Comparison of ENCODE assay signal across 8 cellular contexts in genomic region chr4:4289930-4290850, GRCh38. TPM values are rescaled to one million over a fixed set of nuclear protein-coding genes. Genes with fewer than 3 reads are reported as not detected.
A peak's percentile ranks its signal among the peaks of the same experiment; 100 is the strongest.
DNase-seq lines count a peak whose midpoint lies in the region; ATAC-seq and TF ChIP-seq lines count a peak whose summit lies in the region.

TSS of gene LYAR (minus strand) at chr4:4290154. CDS start at chr4:4283742, 6,412 bp downstream.
TSS of gene ZBTB49 (plus strand) at chr4:4290251. CDS start at chr4:4299946, 9,695 bp downstream.

- H3K9me3 Mint-ChIP-seq in activated naive CD8-positive, alpha-beta T cell (ENCODE audit: low read depth) = no peaks in the 10 kb centered on the region

- POLR2A ChIA-PET in HEK293T (lab: Yijun Ruan, JAX) = interaction anchor here (0.6 to 1.4 kb wide), 8 partner anchors 10 to 48 kb away, joined by 3 to 6 read pairs (median 4); partner anchors contain the start of gene TMEM128

- peak within 1 kb of the TSS; percentile 95 for H3K4me3 Mint-ChIP-seq in activated naive CD8-positive, alpha-beta T cell

- DNase-seq in HEK293T (ENCODE audit: extremely low spot score) (peak; percentile 98), MV-4-11 (lab: John Stamatoyannopoulos, UW) (peak; percentile 83), head of caudate nucleus (peak; percentile 84 to 97 (median 94)), osteoblast (ENCODE audit: insufficient read length, low spot score, missing footprints) (peak; percentile 98), thoracic aorta (ENCODE audit: low spot score) (peak; percentile 62)

- CTCF ChIA-PET in HEK293T (lab: Yijun Ruan, JAX) = no interaction called here

- peak within 1 kb of the TSS; percentile 86 for H3K4me2 ChIP-seq in osteoblast (ENCODE audit: insufficient read depth, low read length)

- peaks cover 87% of the 10 kb centered on the region for H3K79me2 ChIP-seq in osteoblast (ENCODE audit: insufficient read depth, low read length)

- peak within 1 kb of the TSS; percentile 65 for H3K27ac ChIP-seq in osteoblast (ENCODE audit: low read depth, low read length)
- peak within 1 kb of the TSS; percentile 57 to 66 for H3K27ac ChIP-seq in thoracic aorta

- peak within 1 kb of the TSS; percentile 81 for H3K27ac Mint-ChIP-seq in activated naive CD8-positive, alpha-beta T cell

- no peak for TF ChIP-seq CTCF in osteoblast (IDR thresholded peaks at IDR 0.05; ENCODE audit: extremely low read depth, low read depth, low read length)
- no peak for TF ChIP-seq CTCF in thoracic aorta (IDR thresholded peaks at IDR 0.05)

- peaks cover 18% of the 10 kb centered on the region for H3K4me1 ChIP-seq in osteoblast (ENCODE audit: insufficient read depth, low read length)
- peaks cover 17 to 22% of the 10 kb centered on the region in 2 donors for H3K4me1 ChIP-seq in thoracic aorta (ENCODE audit: control insufficient read depth in 1 of 2, low read depth in 2 of 2)

- H3K36me3 ChIP-seq in osteoblast (ENCODE audit: insufficient read depth, low read length) = peaks cover 8% of the 10 kb centered on the region
- peaks cover under 1% of the 10 kb centered on the region for H3K36me3 ChIP-seq in thoracic aorta

- H3K27me3 ChIP-seq in osteoblast (ENCODE audit: insufficient read depth, low read length) (no peaks in the 10 kb centered on the region), thoracic aorta (replicated peaks; ENCODE audit: insufficient read depth) (no peaks in the 10 kb centered on the region)

- H2AFZ ChIP-seq in osteoblast (ENCODE audit: low read length) = peak within 1 kb of the TSS; percentile 96

- H3K36me3 Mint-ChIP-seq in activated naive CD8-positive, alpha-beta T cell = peaks cover 11% of the 10 kb centered on the region

- H3K9me3 ChIP-seq in osteoblast (ENCODE audit: low read depth, low read length) = no peaks in the 10 kb centered on the region
- no peaks in the 10 kb centered on the region for H3K9me3 ChIP-seq in thoracic aorta

- H3K27me3 Mint-ChIP-seq in activated naive CD8-positive, alpha-beta T cell = no peaks in the 10 kb centered on the region

- H3K4me1 Mint-ChIP-seq in activated naive CD8-positive, alpha-beta T cell (ENCODE audit: low read depth) = peaks cover 58% of the 10 kb centered on the region

- peak; percentile 96 for ATAC-seq in SK-N-SH treated with all-trans-retinoic acid at 6 μM for 48 hours
- ATAC-seq in thoracic aorta (ENCODE audit: insufficient number of reproducible peaks, low FRiP score, low read depth) = peak; percentile 72

- intact Hi-C loops in head of caudate nucleus (cut with DNase I) = loop anchor here (5.0 kb wide), 1 partner anchor 43 kb away; the partner anchor contains the start of gene TMEM128

- H3K4me3 ChIP-seq in GM08714 (ENCODE audit: low read length) (peak within 1 kb of the TSS; percentile 90), osteoblast (ENCODE audit: insufficient read depth, low read length) (peak within 1 kb of the TSS; percentile 95), thoracic aorta (peak within 1 kb of the TSS; percentile 84)

- H4K20me1 ChIP-seq in osteoblast (ENCODE audit: insufficient read depth, low read length) = peaks cover 31% of the 10 kb centered on the region

TF ChIP-seq in HEK293T, 16 proteins besides CTCF, POLR2A, EP300 and RAD21:
- TF ChIP-seq L3MBTL2 (conservative IDR thresholded peaks at IDR 0.05) (peak; percentile 81), SUZ12 (IDR thresholded peaks at IDR 0.05) (no peak), FOXK2 (IDR thresholded peaks at IDR 0.05) (no peak)
TF ChIP-seq in HEK293T: peak in this region for 1.

TF ChIP-seq in SK-N-SH treated with all-trans-retinoic acid at 6 μM for 48 hours, 23 proteins besides CTCF, POLR2A, EP300 and RAD21 (continues in another document):
- TF ChIP-seq ZFP3 (CRISPR knock-in tag; IDR thresholded peaks at IDR 0.05) (no peak), CREB5 (CRISPR knock-in tag; IDR thresholded peaks at IDR 0.05; ENCODE audit: low read depth) (no peak), PPARA (CRISPR knock-in tag; IDR thresholded peaks at IDR 0.05; ENCODE audit: borderline replicate concordance) (no peak), ZNF70 (CRISPR knock-in tag; IDR thresholded peaks at IDR 0.05) (no peak), ZC3H10 (CRISPR knock-in tag; IDR thresholded peaks at IDR 0.05) (no peak), ZFP30 (CRISPR knock-in tag; IDR thresholded peaks at IDR 0.05) (no peak), OSR1 (CRISPR knock-in tag; IDR thresholded peaks at IDR 0.05) (no peak), ISL1 (CRISPR knock-in tag; IDR thresholded peaks at IDR 0.05) (no peak), POU6F1 (CRISPR knock-in tag; IDR thresholded peaks at IDR 0.05; ENCODE audit: borderline replicate concordance, low read depth) (no peak), GLIS3 (CRISPR knock-in tag; IDR thresholded peaks at IDR 0.05) (no peak), ARNTL (CRISPR knock-in tag; IDR thresholded peaks at IDR 0.05; ENCODE audit: borderline replicate concordance, low read depth) (no peak), TSHZ2 (CRISPR knock-in tag; IDR thresholded peaks at IDR 0.05) (no peak), CSRNP3 (CRISPR knock-in tag; IDR thresholded peaks at IDR 0.05) (no peak)

RNA-seq across cellular contexts. Expression of gene LYAR, which starts in this region (rescaled TPM):
- total RNA-seq in osteoblast = 3.5 and 4.0 TPM in 2 replicates
- total RNA-seq in thoracic aorta = 10 to 100 TPM in 1 of 2 donors, 1 to 10 TPM in 1; 7.3 to 20.7 TPM

RNA-seq across cellular contexts. Expression of gene ZBTB49, which starts in this region (rescaled TPM):
- 5.0 and 6.2 TPM in 2 replicates for total RNA-seq in osteoblast
- total RNA-seq in thoracic aorta = 10 to 100 TPM in 1 of 2 donors, 1 to 10 TPM in 1; 8.4 to 10.2 TPM

Comparison
In these comparisons a context has a peak if more than half of its experiments do, and no peak if none do; other contexts are left out.
1. Peak in every context shown above with its lines: DNase-seq, ATAC-seq, H3K4me3 ChIP-seq and H3K27ac ChIP-seq.